Comparison of ENCODE assay signal across 27 cellular contexts in the genomic region with DNA sequence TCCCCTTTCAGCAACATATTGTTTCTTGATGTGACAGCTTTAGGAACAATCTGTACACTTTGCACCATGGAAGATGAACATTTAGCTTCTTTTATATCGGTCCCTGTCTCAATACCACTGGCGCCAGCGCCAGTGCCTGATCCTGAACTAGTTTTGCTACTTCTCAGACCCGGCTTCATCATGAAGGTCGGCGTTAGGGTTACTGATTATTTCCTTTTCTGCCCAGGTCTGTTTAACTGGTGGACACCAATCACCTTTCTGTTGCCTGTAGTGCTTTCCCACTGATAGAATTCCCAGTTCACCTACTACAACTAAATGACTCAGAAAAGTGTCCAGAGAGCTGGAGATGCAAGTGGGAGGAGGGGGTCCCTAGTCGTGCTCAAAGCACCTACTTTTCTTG.
"Had no signal": no experiment of that assay in that cellular context is flagged by ENCODE, and none has a peak within 500 bp of the region (broad histone marks: within the 10 kb centered on the region; RNA-seq: fewer than 3 reads in every experiment).

No MANE protein-coding gene starts in this region.

- H3K4me3 ChIP-seq: left lung, lower lobe of right lung, pancreas, prostate gland, skin epidermis, tibial nerve, uterus had no signal

- H3K27ac ChIP-seq: left lung, lower lobe of right lung, pancreas, prostate gland, skin epidermis, tibial nerve, uterus had no signal

- H3K27me3 ChIP-seq: pancreas, uterus had no signal

- ATAC-seq: left colon; left lung; lower lobe of right lung; naive thymus-derived CD8-positive, alpha-beta T cell; pancreas; right cardiac atrium; sciatic nerve; stimulated activated naive B cell treated with anti-CD40 and anti-IgM and Interleukin-4, amounts not matched to agents 10 μg/mL and 1 μg/mL and 100 μg/mL, for 72 hours had no signal

- FAIRE-seq: islet of Langerhans, kidney, pancreas had no signal

- H3K4me1 ChIP-seq: left lung, lower lobe of right lung, pancreas, prostate gland, tibial nerve, uterus had no signal

- H3K36me3 Mint-ChIP-seq: immature natural killer cell; naive thymus-derived CD8-positive, alpha-beta T cell; stimulated activated naive B cell treated with anti-CD40 and anti-IgM and Interleukin-4, amounts not matched to agents 10 μg/mL and 1 μg/mL and 100 μg/mL, for 72 hours; type B pancreatic cell had no signal

- H3K27me3 Mint-ChIP-seq: type B pancreatic cell had no signal

- H3K9me3 Mint-ChIP-seq: naive thymus-derived CD8-positive, alpha-beta T cell; stimulated activated naive B cell treated with anti-CD40 and anti-IgM and Interleukin-4, amounts not matched to agents 10 μg/mL and 1 μg/mL and 100 μg/mL, for 72 hours; stimulated activated naive CD8-positive, alpha-beta T cell treated with anti-CD3 and anti-CD28 coated beads, Interleukin-15, Interleukin-2, amounts not matched to agents 100 ng/mL and 50 ng/mL, for 24 hours; type B pancreatic cell had no signal

- H3K4me3 Mint-ChIP-seq: immature natural killer cell; naive thymus-derived CD8-positive, alpha-beta T cell; stimulated activated naive B cell treated with anti-CD40 and anti-IgM and Interleukin-4, amounts not matched to agents 10 μg/mL and 1 μg/mL and 100 μg/mL, for 72 hours; stimulated activated naive CD8-positive, alpha-beta T cell treated with anti-CD3 and anti-CD28 coated beads, Interleukin-15, Interleukin-2, amounts not matched to agents 100 ng/mL and 50 ng/mL, for 24 hours; type B pancreatic cell had no signal

- H3K9me3 ChIP-seq: left lung, lower lobe of right lung, pancreas, prostate gland, tibial nerve, uterus had no signal

- DNase-seq: hypothalamus; immature natural killer cell; kidney; left colon; left lung; lower lobe of right lung; mammary epithelial cell; mesenchymal stem cell; naive thymus-derived CD8-positive, alpha-beta T cell; nucleus accumbens; pancreas; posterior cingulate gyrus; right cardiac atrium; stimulated activated CD4-positive, alpha-beta T cell treated with anti-CD3 and anti-CD28 coated beads, Interleukin-12 subunit alpha, Interleukin-12 subunit beta, amount 100 ng/mL, for 4 hours; stimulated activated CD4-positive, alpha-beta T cell treated with anti-CD3 and anti-CD28 coated beads, Interleukin-15, amount 100 ng/mL, for 24 hours; stimulated activated CD4-positive, alpha-beta T cell treated with anti-CD3 and anti-CD28 coated beads, Interleukin-2, amount 100 ng/mL, for 24 hours; stimulated activated CD4-positive, alpha-beta T cell treated with anti-CD3 and anti-CD28 coated beads, Interleukin-4, amount 100 ng/mL, for 1 hour; stimulated activated naive B cell treated with anti-CD40 and anti-IgM and Interleukin-4, amounts not matched to agents 10 μg/mL and 1 μg/mL and 100 μg/mL, for 72 hours; substantia nigra; uterus had no signal

- H3K36me3 ChIP-seq: left lung, lower lobe of right lung, pancreas, prostate gland, tibial nerve, uterus had no signal

- H3K27ac Mint-ChIP-seq: immature natural killer cell; naive thymus-derived CD8-positive, alpha-beta T cell; stimulated activated naive B cell treated with anti-CD40 and anti-IgM and Interleukin-4, amounts not matched to agents 10 μg/mL and 1 μg/mL and 100 μg/mL, for 72 hours; stimulated activated naive CD8-positive, alpha-beta T cell treated with anti-CD3 and anti-CD28 coated beads, Interleukin-15, Interleukin-2, amounts not matched to agents 100 ng/mL and 50 ng/mL, for 24 hours; type B pancreatic cell had no signal

- H3K4me1 Mint-ChIP-seq: immature natural killer cell; naive thymus-derived CD8-positive, alpha-beta T cell; stimulated activated naive B cell treated with anti-CD40 and anti-IgM and Interleukin-4, amounts not matched to agents 10 μg/mL and 1 μg/mL and 100 μg/mL, for 72 hours had no signal
